13 cellular contexts compared by ENCODE assay signal in genomic region chr4:77006753-77007355, GRCh38. TPM values are rescaled to one million over a fixed set of nuclear protein-coding genes. Genes with fewer than 3 reads are reported as not detected.
DNase-seq lines count a peak whose midpoint lies in the region; ATAC-seq, FAIRE-seq and TF ChIP-seq lines count a peak whose summit lies in the region.
"Had no signal": no experiment of that assay in that cellular context is flagged by ENCODE, and none has a peak within 500 bp of the region (broad histone marks: within the 10 kb centered on the region; RNA-seq: fewer than 3 reads in every experiment).

No MANE protein-coding gene starts in this region.

- no peaks in the 10 kb centered on the region for H3K27me3 ChIP-seq in AG04450 (ENCODE audit: control insufficient read depth, insufficient read depth, low read length)
- H3K27me3 ChIP-seq in SJSA1 (replicated peaks), result no peaks in the 10 kb centered on the region
- H3K27me3 ChIP-seq: BE2C, ovary had no signal

- ATAC-seq in GM19397 (IDR thresholded peaks at IDR 0.05; ENCODE audit: unreplicated experiment), result peak; percentile 9
- no peak for ATAC-seq in GM21526 (IDR thresholded peaks at IDR 0.05; ENCODE audit: low FRiP score, unreplicated experiment)

- H3K4me3 ChIP-seq in AG04450 (ENCODE audit: low read depth, low read length) (no peak overlapping the region), SJSA1 (no peak overlapping the region)
- H3K4me3 ChIP-seq: ovary had no signal

- DNase-seq in AG04450 (ENCODE audit: low read depth, low spot score) (no peak), SJSA1 (ENCODE audit: low read depth in 1 of 2, low spot score in 2 of 2) (no peak), kidney tubule cell (ENCODE audit: low spot score) (peak; percentile 17), SKM-1 treated with dmso at 0.1 percent for 144 hours (lab: John Stamatoyannopoulos, UW; ENCODE audit: unreplicated experiment) (no peak), HTR-8/SVneo (ENCODE audit: insufficient read length, low spot score) (no peak)
- no peak for DNase-seq in activated naive CD4-positive, alpha-beta T cell treated with anti-CD3 and anti-CD28 coated beads, Interleukin-2, amount 50 U/mL, for 16 hours
- DNase-seq: BE2C, cortex of kidney, KG1, NCI-H510A, ovary had no signal

- H3K27ac ChIP-seq in AG04450 (ENCODE audit: low read depth, low read length), result peak overlapping the region; percentile 69
- H3K27ac ChIP-seq in SJSA1, result peak overlapping the region; percentile 87
- H3K27ac ChIP-seq: ovary had no signal

- H3K9me3 ChIP-seq in AG04450 (ENCODE audit: control insufficient read depth, insufficient read depth, low read length) (no peaks in the 10 kb centered on the region), SJSA1 (replicated peaks) (no peaks in the 10 kb centered on the region)
- H3K9me3 ChIP-seq: BE2C, ovary had no signal

- FAIRE-seq in HTR-8/SVneo (lab: Jason Lieb, UNC), result no peak

- CTCF ChIA-PET in AG04450 (lab: Charles Lee), result interaction anchor here (0.7 to 1.1 kb wide), 2 partner anchors 38 to 312 kb away, joined by 3 to 14 read pairs; no protein-coding TSS in a partner anchor

- H3K36me3 ChIP-seq in SJSA1, result peaks cover 77% of the 10 kb centered on the region
- H3K36me3 ChIP-seq: ovary had no signal

- TF ChIP-seq CTCF in AG04450 (IDR thresholded peaks at IDR 0.05; ENCODE audit: low read depth, low read length), result no peak

- POLR2A ChIA-PET in AG04450 (lab: Yijun Ruan, JAX), result interaction anchor here (0.6 to 2.2 kb wide), 3 partner anchors 19 to 58 kb away, joined by 3 to 13 read pairs (median 4); partner anchors contain the start of gene SEPTIN11

- H3K4me1 ChIP-seq in SJSA1 (replicated peaks), result peaks cover 80% of the 10 kb centered on the region
- H3K4me1 ChIP-seq: BE2C had no signal

RNA-seq across cellular contexts. Expression of gene SEPTIN11, which starts 57.3 kb away (rescaled TPM):
- 598 and 728 TPM in 2 replicates for polyA plus RNA-seq in AG04450 (2011; rRNA removed)
- polyA minus RNA-seq in AG04450 (2011; rRNA and poly(A)+ RNA removed), result 461 and 647 TPM in 2 replicates
- 255 and 283 TPM in 2 replicates for total RNA-seq in SJSA1 (2014; rRNA removed; shearing (Covaris generic))
